Comparison of ENCODE assay signal across 26 cellular contexts in genomic region chr11:10492084-10492483, GRCh38. TPM values are rescaled to one million over a fixed set of nuclear protein-coding genes. Genes with fewer than 3 reads are reported as not detected.
DNase-seq lines count a peak whose midpoint lies in the region; ATAC-seq and TF ChIP-seq lines count a peak whose summit lies in the region.
"Had no signal": no experiment of that assay in that cellular context is flagged by ENCODE, and none has a peak within 500 bp of the region (broad histone marks: within the 10 kb centered on the region; RNA-seq: fewer than 3 reads in every experiment).

No MANE protein-coding gene starts in this region.

- H2AFZ ChIP-seq in ACC112 (ENCODE audit: low read length, unreplicated experiment) (no peak overlapping the region), parathyroid adenoma (no peak overlapping the region)
- H2AFZ ChIP-seq: neural progenitor cell had no signal

- H3K4me2 ChIP-seq in parathyroid adenoma (ENCODE audit: low read length) = no peak overlapping the region
- H3K4me2 ChIP-seq: BLaER1, neural progenitor cell had no signal

- H3K9me3 Mint-ChIP-seq in HFFc6 (no peaks in the 10 kb centered on the region), endodermal cell (peaks cover 2% of the 10 kb centered on the region)
- H3K9me3 Mint-ChIP-seq: activated CD8-positive, alpha-beta T cell treated with anti-CD3 and anti-CD28 coated beads for 36 hours; stimulated activated naive CD8-positive, alpha-beta T cell treated with anti-CD3 and anti-CD28 coated beads, Interleukin-15, Interleukin-2, amounts not matched to agents 100 ng/mL and 50 ng/mL, for 24 hours had no signal

- DNase-seq in HFFc6 (no peak), endodermal cell (peak; percentile 16), GM13977 (ENCODE audit: low spot score) (no peak), T-helper 2 cell (no peak)
- DNase-seq: activated CD8-positive, alpha-beta T cell treated with anti-CD3 and anti-CD28 coated beads for 36 hours; activated T-cell treated with anti-CD3 and anti-CD28 coated beads for 4 hours; central memory CD4-positive, alpha-beta T cell; dermis blood vessel endothelial cell; DMS53; esophagus squamous epithelium; kidney glomerular epithelial cell; mucosa of descending colon; NCI-H446; NCI-H774; SIG-M5 had no signal

- TF ChIP-seq CTCF in HFFc6 (IDR thresholded peaks at IDR 0.05) = no peak
- TF ChIP-seq CTCF in endodermal cell (conservative IDR thresholded peaks at IDR 0.05) = no peak
- TF ChIP-seq CTCF in parathyroid adenoma (IDR thresholded peaks at IDR 0.05) = no peak
- no peak for TF ChIP-seq CTCF in GM13977 (IDR thresholded peaks at IDR 0.05; ENCODE audit: extremely low read depth, insufficient read depth, missing control alignments)

- H3K4me3 Mint-ChIP-seq in HFFc6 (no peak overlapping the region), endodermal cell (no peak overlapping the region)
- H3K4me3 Mint-ChIP-seq: activated CD8-positive, alpha-beta T cell treated with anti-CD3 and anti-CD28 coated beads for 36 hours; neural progenitor cell; stimulated activated naive CD8-positive, alpha-beta T cell treated with anti-CD3 and anti-CD28 coated beads, Interleukin-15, Interleukin-2, amounts not matched to agents 100 ng/mL and 50 ng/mL, for 24 hours had no signal

- peak overlapping the region; percentile 95 for H3K27ac Mint-ChIP-seq in HFFc6
- no peak overlapping the region for H3K27ac Mint-ChIP-seq in endodermal cell
- H3K27ac Mint-ChIP-seq: activated CD8-positive, alpha-beta T cell treated with anti-CD3 and anti-CD28 coated beads for 36 hours; neural progenitor cell had no signal

- H3K27ac ChIP-seq in ACC112 (ENCODE audit: low read depth, low read length) (peak overlapping the region; percentile 88), endodermal cell (ENCODE audit: low read depth, low read length) (no peak overlapping the region), parathyroid adenoma (peak overlapping the region; percentile 88)
- H3K27ac ChIP-seq: BLaER1, neural progenitor cell had no signal

- ATAC-seq in HG03378 (IDR thresholded peaks at IDR 0.05; ENCODE audit: unreplicated experiment) = no peak
- ATAC-seq: activated CD8-positive, alpha-beta T cell treated with anti-CD3 and anti-CD28 coated beads for 36 hours; gastroesophageal sphincter; HCT116; mucosa of descending colon; Panc1 had no signal

- H3K4me3 ChIP-seq in ACC112 (ENCODE audit: low read depth, low read length) (no peak overlapping the region), endodermal cell (ENCODE audit: low read length) (no peak overlapping the region), parathyroid adenoma (ENCODE audit: low read depth, low read length) (no peak overlapping the region)
- H3K4me3 ChIP-seq: BLaER1, esophagus squamous epithelium, gastroesophageal sphincter, lung, mucosa of descending colon, neural progenitor cell, skin epidermis had no signal

- H3K4me1 Mint-ChIP-seq in HFFc6 (ENCODE audit: low read depth) = peaks cover 42% of the 10 kb centered on the region
- peaks cover 20% of the 10 kb centered on the region for H3K4me1 Mint-ChIP-seq in endodermal cell

- H3K9ac ChIP-seq in endodermal cell (ENCODE audit: extremely low read depth, low read length, poor library complexity, severe bottlenecking) (no peak overlapping the region), parathyroid adenoma (no peak overlapping the region)
- H3K9ac ChIP-seq: BLaER1, neural progenitor cell had no signal

- peaks cover 24% of the 10 kb centered on the region for H3K4me1 ChIP-seq in ACC112 (ENCODE audit: control insufficient read depth, insufficient read depth, low read length, unreplicated experiment)
- no peaks in the 10 kb centered on the region for H3K4me1 ChIP-seq in endodermal cell (ENCODE audit: control insufficient read depth, insufficient read depth, low read length)
- H3K4me1 ChIP-seq in parathyroid adenoma = peaks cover 28% of the 10 kb centered on the region
- H3K4me1 ChIP-seq: BLaER1 had no signal

- H3K79me2 ChIP-seq in ACC112 (ENCODE audit: control insufficient read depth, insufficient read depth, low read length, unreplicated experiment) = no peaks in the 10 kb centered on the region
- H3K79me2 ChIP-seq in parathyroid adenoma = no peaks in the 10 kb centered on the region

- H3K9me3 ChIP-seq in endodermal cell (ENCODE audit: control insufficient read depth, low read length) (no peaks in the 10 kb centered on the region), parathyroid adenoma (ENCODE audit: control insufficient read depth, low read length) (no peaks in the 10 kb centered on the region)
- H3K9me3 ChIP-seq: BLaER1, esophagus squamous epithelium, gastroesophageal sphincter, mucosa of descending colon had no signal

- WGBS in endodermal cell (ENCODE audit: insufficient coverage in 1 of 2, insufficient read length in 1 of 2), 2 experiments = 94 to 100% methylated on average over 2 of the region's 2 CpGs

- H3K27me3 ChIP-seq in ACC112 (ENCODE audit: insufficient read depth, low read length) (no peaks in the 10 kb centered on the region), endodermal cell (ENCODE audit: control insufficient read depth, insufficient read depth, low read length, poor library complexity, severe bottlenecking) (no peaks in the 10 kb centered on the region), parathyroid adenoma (ENCODE audit: control insufficient read depth, insufficient read depth, low read length) (no peaks in the 10 kb centered on the region)
- H3K27me3 ChIP-seq: BLaER1, esophagus squamous epithelium, gastroesophageal sphincter, neural progenitor cell had no signal

- H3K36me3 Mint-ChIP-seq in HFFc6 (ENCODE audit: low read depth) = peaks cover 41% of the 10 kb centered on the region
- H3K36me3 Mint-ChIP-seq in endodermal cell (ENCODE audit: low read depth) = peaks cover 24% of the 10 kb centered on the region

- H3K36me3 ChIP-seq in ACC112 (ENCODE audit: insufficient read depth, low read length) (peaks cover 5% of the 10 kb centered on the region; the same call in 1 of the 2 replicates), endodermal cell (ENCODE audit: control insufficient read depth, insufficient read depth, low read length) (no peaks in the 10 kb centered on the region), parathyroid adenoma (ENCODE audit: control insufficient read depth, insufficient read depth, low read length) (no peaks in the 10 kb centered on the region)
- H3K36me3 ChIP-seq: neural progenitor cell had no signal

- in situ Hi-C loops in GM13977 (cut with MboI; ENCODE audit: low pct_unique_long_range_greater_than_20kb, low sequenced_read_pairs, unreplicated experiment) = no loop called here

- no peaks in the 10 kb centered on the region; the same call in none of the 2 replicates for H3K27me3 Mint-ChIP-seq in HFFc6 (ENCODE audit: insufficient read depth)
- no peaks in the 10 kb centered on the region for H3K27me3 Mint-ChIP-seq in endodermal cell (ENCODE audit: insufficient read depth)
- H3K27me3 Mint-ChIP-seq: activated CD8-positive, alpha-beta T cell treated with anti-CD3 and anti-CD28 coated beads for 36 hours; stimulated activated naive CD8-positive, alpha-beta T cell treated with anti-CD3 and anti-CD28 coated beads, Interleukin-15, Interleukin-2, amounts not matched to agents 100 ng/mL and 50 ng/mL, for 24 hours had no signal

RNA-seq across cellular contexts. Expression of gene AMPD3, which starts 37.0 kb away (rescaled TPM):
- 10 to 100 TPM in 3 of 6 experiments, 1 to 10 TPM in 3; 9.6 to 10.6 (median 10.0) TPM for total RNA-seq in HFFc6 (2021; fragmentation: NEBNext Ultra II Directional; extraction: Animal tissue kit (Norgen Biotek cat#: 25700))
- total RNA-seq in endodermal cell = 1 to 10 TPM; 7.1 to 7.9 TPM
- polyA plus RNA-seq in endodermal cell (2013, experiment 1 of 2) = 2.5 TPM
- 2.2 TPM for polyA plus RNA-seq in endodermal cell (2013, experiment 2 of 2)

RNA-seq across cellular contexts. Expression of gene RNF141, which starts 48.9 kb away (rescaled TPM):
- 10 to 100 TPM; 41.9 to 55.8 (median 55.1) TPM for total RNA-seq in HFFc6 (2021; fragmentation: NEBNext Ultra II Directional; extraction: Animal tissue kit (Norgen Biotek cat#: 25700))
- 10 to 100 TPM; 34.7 to 42.2 TPM for total RNA-seq in endodermal cell
- polyA plus RNA-seq in endodermal cell (2013, experiment 1 of 2) = 32.0 TPM
- 31.3 TPM for polyA plus RNA-seq in endodermal cell (2013, experiment 2 of 2)
